ENCODE assay signal across 1 cellular context in the genomic region with DNA sequence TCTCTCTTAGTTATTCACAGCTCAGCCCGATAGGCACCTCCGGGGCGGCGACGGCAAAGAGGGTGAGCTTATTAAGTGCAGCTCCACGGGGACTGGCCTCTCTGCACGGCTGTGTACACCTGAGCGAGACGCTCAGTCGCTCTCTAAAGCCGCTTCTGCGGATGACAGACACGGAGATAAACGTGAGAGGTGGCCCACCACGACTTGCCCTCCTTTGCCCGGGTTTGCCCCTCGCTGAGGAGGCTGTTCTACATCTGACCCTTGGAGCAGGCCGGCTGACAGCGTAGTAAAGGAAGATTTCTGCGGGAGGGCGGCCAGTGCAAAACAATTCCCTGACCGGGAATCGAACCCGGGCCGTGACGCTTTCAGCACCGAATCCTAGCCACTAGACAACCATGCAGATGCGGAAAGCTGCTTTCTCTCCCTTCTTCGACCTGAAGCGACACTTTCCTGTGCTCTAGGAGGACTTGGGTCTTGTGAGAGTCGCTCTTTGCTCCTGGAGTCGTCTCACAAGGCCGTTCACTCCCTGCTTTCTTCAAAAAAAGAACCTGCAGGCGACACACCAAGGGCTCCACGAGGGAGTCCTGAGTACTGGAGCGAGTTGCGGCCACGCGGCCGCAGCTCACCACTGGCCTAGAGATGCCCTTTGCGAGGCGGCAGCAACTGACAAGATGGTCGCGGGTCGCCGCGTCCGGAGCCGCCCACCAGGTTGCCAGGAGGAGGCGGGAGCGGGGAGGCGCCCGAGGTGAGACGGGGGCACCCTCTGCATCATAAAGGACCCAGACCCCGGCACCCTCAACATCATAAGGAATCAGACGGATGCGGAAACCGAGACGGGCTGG.
TF ChIP-seq lines count a peak whose summit lies in the region.

No MANE protein-coding gene starts in this region.

TF ChIP-seq in H1, 55 proteins besides CTCF, POLR2A, EP300 and RAD21:
- TF ChIP-seq SUZ12 (IDR thresholded peaks at IDR 0.05; ENCODE audit: low read length), result peak; percentile 13; the same call in 1 of the 2 replicates
- peak; percentile 34 for TF ChIP-seq EZH2 (IDR thresholded peaks at IDR 0.05; ENCODE audit: low read depth, low read length, severe bottlenecking)
- TF ChIP-seq TBP (IDR thresholded peaks at IDR 0.05; ENCODE audit: low read depth, low read length), result peak; percentile 72
